In genomic region chr4:48635310-48635709, GRCh38 we compare ENCODE assay signal across 1 cellular context.
TF ChIP-seq lines count a peak whose summit lies in the region.

No MANE protein-coding gene starts in this region.

TF ChIP-seq in HCT116, 20 proteins besides CTCF, POLR2A, EP300 and RAD21 (continued from another document):
- TF ChIP-seq EZH2phosphoT487 (IDR thresholded peaks at IDR 0.05; ENCODE audit: borderline replicate concordance), result no peak
- TF ChIP-seq, protein P1, sequence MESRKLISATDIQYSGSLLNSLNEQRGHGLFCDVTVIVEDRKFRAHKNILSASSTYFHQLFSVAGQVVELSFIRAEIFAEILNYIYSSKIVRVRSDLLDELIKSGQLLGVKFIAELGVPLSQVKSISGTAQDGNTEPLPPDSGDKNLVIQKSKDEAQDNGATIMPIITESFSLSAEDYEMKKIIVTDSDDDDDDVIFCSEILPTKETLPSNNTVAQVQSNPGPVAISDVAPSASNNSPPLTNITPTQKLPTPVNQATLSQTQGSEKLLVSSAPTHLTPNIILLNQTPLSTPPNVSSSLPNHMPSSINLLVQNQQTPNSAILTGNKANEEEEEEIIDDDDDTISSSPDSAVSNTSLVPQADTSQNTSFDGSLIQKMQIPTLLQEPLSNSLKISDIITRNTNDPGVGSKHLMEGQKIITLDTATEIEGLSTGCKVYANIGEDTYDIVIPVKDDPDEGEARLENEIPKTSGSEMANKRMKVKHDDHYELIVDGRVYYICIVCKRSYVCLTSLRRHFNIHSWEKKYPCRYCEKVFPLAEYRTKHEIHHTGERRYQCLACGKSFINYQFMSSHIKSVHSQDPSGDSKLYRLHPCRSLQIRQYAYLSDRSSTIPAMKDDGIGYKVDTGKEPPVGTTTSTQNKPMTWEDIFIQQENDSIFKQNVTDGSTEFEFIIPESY (IDR thresholded peaks at IDR 0.05; ENCODE audit: extremely low read depth, insufficient replicate concordance, low read length), result no peak
- no peak for TF ChIP-seq ATF3 (IDR thresholded peaks at IDR 0.05)
